ENCODE assay signal across 1 cellular context in genomic region chr6:122360809-122361208, GRCh38.
TF ChIP-seq lines count a peak whose summit lies in the region.

No MANE protein-coding gene starts in this region.

TF ChIP-seq in GM23338, 12 proteins besides CTCF, POLR2A, EP300 and RAD21 (continued from another document):
- TF ChIP-seq ETS1 (IDR thresholded peaks at IDR 0.05) (no peak), JUNB (IDR thresholded peaks at IDR 0.05; ENCODE audit: unreplicated experiment) (no peak)
